8 cellular contexts compared by ENCODE assay signal in genomic region chr10:132448248-132448731, GRCh38. TPM values are rescaled to one million over a fixed set of nuclear protein-coding genes. Genes with fewer than 3 reads are reported as not detected.
DNase-seq lines count a peak whose midpoint lies in the region; ATAC-seq, FAIRE-seq and TF ChIP-seq lines count a peak whose summit lies in the region.

No MANE protein-coding gene starts in this region.

- no peak for TF ChIP-seq CTCF in heart left ventricle (IDR thresholded peaks at IDR 0.05)

- peak; percentile 92 for FAIRE-seq in GM12891 (lab: Jason Lieb, UNC)

- H3K27ac ChIP-seq in heart left ventricle: peak overlapping the region in 3 of 12 donors; percentile 47 to 93 (median 79)

- peak; percentile 63 for DNase-seq in GM12891 (ENCODE audit: insufficient read length, low spot score)
- DNase-seq in MV-4-11 (lab: John Stamatoyannopoulos, UW): peak; percentile 93
- peak; percentile 30 for DNase-seq in activated T-cell treated with anti-CD3 and anti-CD28 coated beads for 4 hours
- DNase-seq in heart left ventricle: peak in 4 of 5 donors; percentile 58 to 83 (median 66)
- peak; percentile 73 for DNase-seq in stimulated activated CD4-positive, alpha-beta T cell treated with anti-CD3 and anti-CD28 coated beads, Interleukin-15, amount 100 ng/mL, for 24 hours
- no peak for DNase-seq in NCI-H128 (lab: John Stamatoyannopoulos, UW; ENCODE audit: unreplicated experiment)

- H3K9me3 ChIP-seq in heart left ventricle: no peaks in the 10 kb centered on the region

- intact Hi-C loops in heart left ventricle (cut with DNase I): no loop called here

- peaks cover 0 to 63% (median 16%) of the 10 kb centered on the region in 12 donors for H3K4me1 ChIP-seq in heart left ventricle

- no peaks in the 10 kb centered on the region for H3K36me3 ChIP-seq in heart left ventricle

- WGBS in heart left ventricle, 4 donors: 79 to 85% (median 81%) methylated on average over 9 to 15 of the region's 15 CpGs

- TF ChIP-seq POLR2A in GM12891 (IDR thresholded peaks at IDR 0.05; ENCODE audit: low read depth, low read length) (no peak), heart left ventricle (IDR thresholded peaks at IDR 0.05) (no peak)

- H3K4me3 ChIP-seq in heart left ventricle: no peak overlapping the region

- peak in 3 of 4 donors; percentile 19 to 33 (median 24) for ATAC-seq in heart left ventricle
- no peak for ATAC-seq in GM18868 (IDR thresholded peaks at IDR 0.05; ENCODE audit: unreplicated experiment)
- no peak for ATAC-seq in GM21619 (IDR thresholded peaks at IDR 0.05; ENCODE audit: unreplicated experiment)

- no peaks in the 10 kb centered on the region for H3K27me3 ChIP-seq in heart left ventricle

TF ChIP-seq in GM12891, 5 proteins besides CTCF, POLR2A, EP300 and RAD21:
- TF ChIP-seq POU2F2 (IDR thresholded peaks at IDR 0.05; ENCODE audit: low read depth, low read length) (no peak), SPI1 (IDR thresholded peaks at IDR 0.05; ENCODE audit: low read depth, low read length) (no peak), TAF1 (IDR thresholded peaks at IDR 0.05; ENCODE audit: low read depth, low read length) (no peak), PAX5 (IDR thresholded peaks at IDR 0.05; ENCODE audit: insufficient read depth, low read length, severe bottlenecking) (no peak), POLR2AphosphoS5 (IDR thresholded peaks at IDR 0.05; ENCODE audit: low read depth, low read length) (no peak)
TF ChIP-seq in GM12891: peak in this region for 0.

RNA-seq across cellular contexts. Expression of gene PWWP2B, which starts 51.3 kb away (rescaled TPM):
- 0.13 TPM for polyA plus RNA-seq in GM12891 (2012; ENCODE audit: low read depth, missing spikeins)
- 10 to 100 TPM; 10.5 to 23.5 (median 15.3) TPM for total RNA-seq in heart left ventricle
- polyA plus RNA-seq in heart left ventricle: 10 to 100 TPM; 13.8 to 19.7 TPM

Comparison
In these comparisons a context has a peak if more than half of its experiments do, and no peak if none do; other contexts are left out.
1. ATAC-seq: peak in heart left ventricle (3 of 4); none in GM18868 (single experiment) and GM21619 (single experiment).